ENCODE assay signal across 7 cellular contexts in genomic region chr2:197454923-197455322, GRCh38. TPM values are rescaled to one million over a fixed set of nuclear protein-coding genes. Genes with fewer than 3 reads are reported as not detected.
DNase-seq lines count a peak whose midpoint lies in the region; ATAC-seq and TF ChIP-seq lines count a peak whose summit lies in the region.

No MANE protein-coding gene starts in this region.

- H3K9me3 ChIP-seq in HCT116 (ENCODE audit: control insufficient read depth in 1 of 2, insufficient read depth in 1 of 2, low read depth in 1 of 2, low read length in 2 of 2) (no peaks in the 10 kb centered on the region), skeletal muscle tissue (ENCODE audit: control insufficient read depth in 3 of 3, low read length in 3 of 3) (no peaks in the 10 kb centered on the region)

- POLR2A ChIA-PET in HCT116 (lab: Charles Lee): no interaction called here
- POLR2A ChIA-PET in WTC11 (lab: Charles Lee): no interaction called here

- H3K4me1 ChIP-seq in HCT116 (ENCODE audit: control insufficient read depth in 1 of 2, insufficient read depth in 2 of 2, low read length in 2 of 2) (peaks cover 4 to 13% of the 10 kb centered on the region in 2 experiments; a peak in 2 of 4 replicates), foreskin keratinocyte (peaks cover 4% of the 10 kb centered on the region), skeletal muscle tissue (ENCODE audit: control insufficient read depth in 3 of 3, insufficient read depth in 3 of 3, low read length in 3 of 3) (peaks cover 12 to 21% (median 19%) of the 10 kb centered on the region in 3 donors)

- peaks cover 5% of the 10 kb centered on the region for H3K9me3 Mint-ChIP-seq in WTC11

- H3K36me3 Mint-ChIP-seq in WTC11: peaks cover 3% of the 10 kb centered on the region; the same call in 1 of the 2 replicates

- H3K36me3 ChIP-seq in HCT116 (ENCODE audit: control insufficient read depth in 1 of 2, insufficient read depth in 2 of 2, low read length in 2 of 2) (no peaks in the 10 kb centered on the region; a peak in 1 of 4 replicates), skeletal muscle tissue (ENCODE audit: control insufficient read depth in 3 of 3, insufficient read depth in 3 of 3, low read length in 3 of 3) (peaks cover 0 to 2% (median 0%) of the 10 kb centered on the region in 3 donors)

- DNase-seq in HCT116 (ENCODE audit: low read depth, low spot score) (no peak), WTC11 (ENCODE audit: low spot score) (no peak), foreskin keratinocyte (no peak), SW480 (ENCODE audit: low spot score) (no peak)
- no peak for DNase-seq in stimulated activated CD4-positive, alpha-beta T cell treated with anti-CD3 and anti-CD28 coated beads, Interleukin-12 subunit alpha, Interleukin-12 subunit beta, amount 100 ng/mL, for 4 hours

- peak overlapping the region; percentile 84 to 99 for H3K4me3 ChIP-seq in HCT116 (replicated peaks in 1 of 2; ENCODE audit: low read depth in 1 of 2, low read length in 2 of 2)
- peak overlapping the region; percentile 98 to 99 (median 99) for H3K4me3 ChIP-seq in skeletal muscle tissue (ENCODE audit: low read length in 3 of 3)

- no peak for TF ChIP-seq RAD21 in HCT116 (IDR thresholded peaks at IDR 0.05; ENCODE audit: low read depth)

- no peak for ATAC-seq in HCT116
- ATAC-seq in WTC11: no peak
- ATAC-seq in foreskin keratinocyte: no peak
- no peak for ATAC-seq in HG02884 (IDR thresholded peaks at IDR 0.05; ENCODE audit: unreplicated experiment)

- H3K4me2 ChIP-seq in HCT116 (ENCODE audit: low read length): peak overlapping the region; percentile 84

- no peaks in the 10 kb centered on the region for H3K9me2 ChIP-seq in HCT116 (ENCODE audit: insufficient read depth)

- no peak for TF ChIP-seq CTCF in HCT116 (IDR thresholded peaks at IDR 0.05 in 2 of 3, conservative IDR thresholded peaks at IDR 0.05 in 1 of 3; ENCODE audit: borderline replicate concordance in 1 of 3, insufficient read depth in 1 of 3, low read depth in 2 of 3, low read length in 2 of 3)
- no peak for TF ChIP-seq CTCF in WTC11 (IDR thresholded peaks at IDR 0.05)
- TF ChIP-seq CTCF in foreskin keratinocyte (conservative IDR thresholded peaks at IDR 0.05): no peak

- no peaks in the 10 kb centered on the region; the same call in 1 of the 2 replicates for H3K27me3 Mint-ChIP-seq in WTC11 (ENCODE audit: low read depth)

- peak overlapping the region; percentile 100; the same call in 1 of the 2 replicates for H3K27ac Mint-ChIP-seq in WTC11

- peaks cover 10% of the 10 kb centered on the region for H3K4me1 Mint-ChIP-seq in WTC11

- no peaks in the 10 kb centered on the region for H4K20me1 ChIP-seq in HCT116 (ENCODE audit: insufficient read depth)

- RAD21 ChIA-PET in HCT116 (lab: Charles Lee; ENCODE audit: low non-redundant PET in 1 of 2, low total read pairs in 2 of 2, uncharacterized antibody in 2 of 2, unreplicated experiment in 2 of 2): no interaction called here

- H2AFZ ChIP-seq in HCT116 (ENCODE audit: low read depth, low read length, poor library complexity, severe bottlenecking): no peak overlapping the region

- H3K27me3 ChIP-seq in HCT116 (ENCODE audit: insufficient read depth, low read length): no peaks in the 10 kb centered on the region
- no peaks in the 10 kb centered on the region for H3K27me3 ChIP-seq in foreskin keratinocyte
- H3K27me3 ChIP-seq in skeletal muscle tissue (ENCODE audit: control insufficient read depth in 3 of 3, insufficient read depth in 3 of 3, low read length in 3 of 3): no peaks in the 10 kb centered on the region

- H3K79me2 ChIP-seq in HCT116 (ENCODE audit: insufficient read depth, low read length): peaks cover 59% of the 10 kb centered on the region

- no peak for TF ChIP-seq POLR2A in HCT116 (IDR thresholded peaks at IDR 0.05; ENCODE audit: borderline replicate concordance, extremely low read depth, insufficient read depth, insufficient read length)

- H3K27ac ChIP-seq in HCT116 (ENCODE audit: low read depth, low read length): no peak overlapping the region; the same call in 1 of the 2 replicates
- peak overlapping the region; percentile 93 for H3K27ac ChIP-seq in foreskin keratinocyte
- H3K27ac ChIP-seq in skeletal muscle tissue (ENCODE audit: low read depth, low read length): no peak overlapping the region

- intact Hi-C loops in HCT116 (cut with micrococcal nuclease): no loop called here

- H3K9ac ChIP-seq in HCT116 (ENCODE audit: low read length): peak overlapping the region; percentile 86; the same call in 1 of the 2 replicates
- peak overlapping the region in 2 of 3 donors; percentile 100 for H3K9ac ChIP-seq in skeletal muscle tissue (ENCODE audit: low read depth in 1 of 3, low read length in 3 of 3)

- BruUV-seq in HCT116 (replicated peaks; lab: Mats Ljungman, UMichigan): no TSS peak

- H3K4me3 Mint-ChIP-seq in WTC11: peak overlapping the region; percentile 100

- CTCF ChIA-PET in HCT116 (lab: Charles Lee): no interaction called here
- CTCF ChIA-PET in WTC11 (lab: Charles Lee): interaction anchor here (0.6 kb wide), 1 partner anchor 347 kb away, joined by 4 read pairs; no protein-coding TSS in a partner anchor

TF ChIP-seq in HCT116, 20 proteins besides CTCF, POLR2A, EP300 and RAD21 (continues in another document):
- TF ChIP-seq ZBTB33 (IDR thresholded peaks at IDR 0.05; ENCODE audit: extremely low read depth, insufficient replicate concordance, low read length) (no peak), YY1 (IDR thresholded peaks at IDR 0.05; ENCODE audit: extremely low read depth, insufficient replicate concordance, low read depth, low read length) (no peak), SP1 (IDR thresholded peaks at IDR 0.05; ENCODE audit: low read depth) (no peak), FOSL1 (IDR thresholded peaks at IDR 0.05; ENCODE audit: low read depth) (no peak)
- TF ChIP-seq, protein P1, sequence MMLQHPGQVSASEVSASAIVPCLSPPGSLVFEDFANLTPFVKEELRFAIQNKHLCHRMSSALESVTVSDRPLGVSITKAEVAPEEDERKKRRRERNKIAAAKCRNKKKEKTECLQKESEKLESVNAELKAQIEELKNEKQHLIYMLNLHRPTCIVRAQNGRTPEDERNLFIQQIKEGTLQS (IDR thresholded peaks at IDR 0.05): no peak

TF ChIP-seq in WTC11, 78 proteins besides CTCF, POLR2A, EP300 and RAD21 (continues in another document):
- TF ChIP-seq FOXJ3 (CRISPR knock-in tag; IDR thresholded peaks at IDR 0.05; ENCODE audit: borderline replicate concordance): no peak
- TF ChIP-seq, protein P2, sequence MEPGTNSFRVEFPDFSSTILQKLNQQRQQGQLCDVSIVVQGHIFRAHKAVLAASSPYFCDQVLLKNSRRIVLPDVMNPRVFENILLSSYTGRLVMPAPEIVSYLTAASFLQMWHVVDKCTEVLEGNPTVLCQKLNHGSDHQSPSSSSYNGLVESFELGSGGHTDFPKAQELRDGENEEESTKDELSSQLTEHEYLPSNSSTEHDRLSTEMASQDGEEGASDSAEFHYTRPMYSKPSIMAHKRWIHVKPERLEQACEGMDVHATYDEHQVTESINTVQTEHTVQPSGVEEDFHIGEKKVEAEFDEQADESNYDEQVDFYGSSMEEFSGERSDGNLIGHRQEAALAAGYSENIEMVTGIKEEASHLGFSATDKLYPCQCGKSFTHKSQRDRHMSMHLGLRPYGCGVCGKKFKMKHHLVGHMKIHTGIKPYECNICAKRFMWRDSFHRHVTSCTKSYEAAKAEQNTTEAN (CRISPR knock-in tag; IDR thresholded peaks at IDR 0.05): no peak
- TF ChIP-seq PREB (CRISPR knock-in tag; IDR thresholded peaks at IDR 0.05; ENCODE audit: borderline replicate concordance): no peak
- no peak for TF ChIP-seq GRHL2 (CRISPR knock-in tag; IDR thresholded peaks at IDR 0.05; ENCODE audit: insufficient replicate concordance, severe bottlenecking)

RNA-seq across cellular contexts. Expression of gene COQ10B, which starts 1.6 kb away (rescaled TPM):
- total RNA-seq in HCT116 (2021; ENCODE audit: unreplicated experiment) (20.4 TPM), WTC11 (2021) (17.7 to 21.7 TPM (median 19.9 TPM) in 3 replicates), foreskin keratinocyte (17.1 and 18.4 TPM in 2 replicates), skeletal muscle tissue (10.4 TPM)
- 8.8 and 10.2 TPM in 2 replicates for polyA plus RNA-seq in HCT116 (2012)
- 9.9 and 11.1 TPM in 2 replicates for polyA plus RNA-seq in foreskin keratinocyte

RNA-seq across cellular contexts. Expression of gene SF3B1, which starts 20.1 kb away (rescaled TPM):
- 282 TPM for total RNA-seq in HCT116 (2021; ENCODE audit: unreplicated experiment)
- polyA plus RNA-seq in HCT116 (2012): 194 and 213 TPM in 2 replicates
- 277 to 321 TPM (median 296 TPM) in 3 replicates for total RNA-seq in WTC11 (2021)
- 128 and 136 TPM in 2 replicates for total RNA-seq in foreskin keratinocyte
- 137 and 140 TPM in 2 replicates for polyA plus RNA-seq in foreskin keratinocyte
- total RNA-seq in skeletal muscle tissue: 152 TPM

RNA-seq across cellular contexts. Expression of gene HSPD1, which starts 44.7 kb away (rescaled TPM):
- total RNA-seq in HCT116 (2021; ENCODE audit: unreplicated experiment) (995 TPM), WTC11 (2021) (995 to 1,024 TPM (median 1,000 TPM) in 3 replicates), foreskin keratinocyte (368 and 459 TPM in 2 replicates), skeletal muscle tissue (146 TPM)
- 359 and 527 TPM in 2 replicates for polyA plus RNA-seq in HCT116 (2012)
- 207 and 292 TPM in 2 replicates for polyA plus RNA-seq in foreskin keratinocyte

RNA-seq across cellular contexts. Expression of gene HSPE1, which starts 45.3 kb away (rescaled TPM):
- 291 TPM for total RNA-seq in HCT116 (2021; ENCODE audit: unreplicated experiment)
- polyA plus RNA-seq in HCT116 (2012): 173 and 265 TPM in 2 replicates
- total RNA-seq in WTC11 (2021): 333 to 372 TPM (median 366 TPM) in 3 replicates
- 216 and 292 TPM in 2 replicates for total RNA-seq in foreskin keratinocyte
- polyA plus RNA-seq in foreskin keratinocyte: 313 and 374 TPM in 2 replicates
- total RNA-seq in skeletal muscle tissue: 80.4 TPM
